Comparison of ENCODE assay signal across 8 cellular contexts in genomic region chr6:104325341-104326172, GRCh38.
DNase-seq lines count a peak whose midpoint lies in the region; TF ChIP-seq lines count a peak whose summit lies in the region.

No MANE protein-coding gene starts in this region.

- DNase-seq in A172 (ENCODE audit: low spot score) (peak; percentile 16), GM13976 (ENCODE audit: low spot score) (peak; percentile 23), NCI-H187 treated with DMSO at 0.1 percent for 48 hours (lab: John Stamatoyannopoulos, UW) (peak; percentile 6), astrocyte of the hippocampus (ENCODE audit: low read depth, low spot score) (peak; percentile 32), lung microvascular endothelial cell (ENCODE audit: low read depth in 2 of 2) (peak; percentile 28 to 29), HK-2 (ENCODE audit: unreplicated experiment) (no peak), substantia nigra (lab: John Stamatoyannopoulos, UW) (no peak)
- DNase-seq in stimulated activated naive CD4-positive, alpha-beta T cell treated with Interleukin-2 at 50 U/mL for 16 hours (lab: John Stamatoyannopoulos, UW) = no peak

- in situ Hi-C loops in GM13976 (cut with MboI; ENCODE audit: low sequenced_read_pairs, unreplicated experiment) = no loop called here

- TF ChIP-seq CTCF in GM13976 (IDR thresholded peaks at IDR 0.05; ENCODE audit: borderline replicate concordance, control extremely low read depth, extremely low read depth, insufficient read depth, missing control alignments) = peak; percentile 38

- no peak overlapping the region for H3K27ac ChIP-seq in substantia nigra (ENCODE audit: low read depth, low read length, poor library complexity, severe bottlenecking)

Comparison
In these comparisons a context has a peak if more than half of its experiments do, and no peak if none do; other contexts are left out.
1. DNase-seq: peak in A172 (single experiment), GM13976 (single experiment), NCI-H187 treated with DMSO at 0.1 percent for 48 hours (single experiment), astrocyte of the hippocampus (single experiment) and lung microvascular endothelial cell (2 of 2); none in HK-2 (single experiment), substantia nigra (0 of 49) and stimulated activated naive CD4-positive, alpha-beta T cell treated with Interleukin-2 at 50 U/mL for 16 hours (single experiment).